Comparison of ENCODE assay signal across 23 cellular contexts in genomic region chr4:154593868-154594267, GRCh38. TPM values are rescaled to one million over a fixed set of nuclear protein-coding genes. Genes with fewer than 3 reads are reported as not detected.
A peak's percentile ranks its signal among the peaks of the same experiment; 100 is the strongest.
DNase-seq lines count a peak whose midpoint lies in the region; ATAC-seq, FAIRE-seq and TF ChIP-seq lines count a peak whose summit lies in the region.
"Had no signal": no experiment of that assay in that cellular context is flagged by ENCODE, and none has a peak within 500 bp of the region (broad histone marks: within the 10 kb centered on the region; RNA-seq: fewer than 3 reads in every experiment).

No MANE protein-coding gene starts in this region.

- intact Hi-C loops in activated naive CD4-positive, alpha-beta T cell treated with anti-CD3 and anti-CD28 coated beads for 36 hours (cut with micrococcal nuclease) = no loop called here

- H3K27ac Mint-ChIP-seq in activated naive CD4-positive, alpha-beta T cell treated with anti-CD3 and anti-CD28 coated beads for 36 hours = no peak overlapping the region
- H3K27ac Mint-ChIP-seq: CD4-positive, alpha-beta memory T cell had no signal

- no peak for TF ChIP-seq RAD21 in A549 (conservative IDR thresholded peaks at IDR 0.05 in 1 of 2, IDR thresholded peaks at IDR 0.05 in 1 of 2)

- H3K4me1 ChIP-seq in A549 = peaks cover 79% of the 10 kb centered on the region
- H3K4me1 ChIP-seq: HAP-1 had no signal

- no peak overlapping the region for H3K4me2 ChIP-seq in A549

- H3K4me3 Mint-ChIP-seq in activated naive CD4-positive, alpha-beta T cell treated with anti-CD3 and anti-CD28 coated beads for 36 hours = no peak overlapping the region
- H3K4me3 Mint-ChIP-seq: CD4-positive, alpha-beta memory T cell had no signal

- FAIRE-seq in A549 (lab: Jason Lieb, UNC) = no peak

- H3K36me3 Mint-ChIP-seq in activated naive CD4-positive, alpha-beta T cell treated with anti-CD3 and anti-CD28 coated beads for 36 hours (ENCODE audit: low read depth) = no peaks in the 10 kb centered on the region
- H3K36me3 Mint-ChIP-seq: CD4-positive, alpha-beta memory T cell had no signal

- H3K4me1 Mint-ChIP-seq in activated naive CD4-positive, alpha-beta T cell treated with anti-CD3 and anti-CD28 coated beads for 36 hours (ENCODE audit: low read depth) = no peaks in the 10 kb centered on the region
- H3K4me1 Mint-ChIP-seq: CD4-positive, alpha-beta memory T cell had no signal

- H3K27me3 Mint-ChIP-seq in activated naive CD4-positive, alpha-beta T cell treated with anti-CD3 and anti-CD28 coated beads for 36 hours (ENCODE audit: low read depth) = peaks cover 12% of the 10 kb centered on the region

- H3K9me3 Mint-ChIP-seq in activated naive CD4-positive, alpha-beta T cell treated with anti-CD3 and anti-CD28 coated beads for 36 hours = no peaks in the 10 kb centered on the region
- H3K9me3 Mint-ChIP-seq: CD4-positive, alpha-beta memory T cell had no signal

- TF ChIP-seq EP300 in A549 (IDR thresholded peaks at IDR 0.05) = no peak

- ATAC-seq in A549 (no peak), HG03571 (IDR thresholded peaks at IDR 0.05; ENCODE audit: unreplicated experiment) (no peak), HG03521 (IDR thresholded peaks at IDR 0.05; ENCODE audit: unreplicated experiment) (no peak)

- CTCF ChIA-PET in A549 (lab: Yijun Ruan, JAX) = interaction anchor here (0.7 to 3.1 kb wide), 3 partner anchors 24 to 34 kb away, joined by 3 to 12 read pairs (median 4); no protein-coding TSS in a partner anchor
- CTCF ChIA-PET in activated naive CD4-positive, alpha-beta T cell treated with anti-CD3 and anti-CD28 coated beads for 36 hours (lab: Charles Lee) = interaction anchor here (0.8 to 1.5 kb wide), 3 partner anchors 16 to 41 kb away, joined by 3 to 5 read pairs (median 3); no protein-coding TSS in a partner anchor

- DNase-seq in A549 (ENCODE audit: low read depth in 1 of 2, low spot score in 1 of 2) (no peak), anterior cingulate cortex (lab: John Stamatoyannopoulos, UW) (peak in 33 of 58 donors; percentile 0 to 80 (median 27)), inferior parietal cortex (ENCODE audit: extremely low spot score) (peak; percentile 30), pons (ENCODE audit: low spot score) (peak; percentile 94), cerebellum (ENCODE audit: low spot score) (no peak)
- no peak for DNase-seq in activated naive CD4-positive, alpha-beta T cell treated with anti-CD3 and anti-CD28 coated beads for 36 hours
- DNase-seq: CD4-positive, alpha-beta memory T cell; DMS79 treated with DMSO at 0.1 percent for 48 hours; MG63; NCI-H1092 treated with DMSO at 0.1 percent for 48 hours; NCI-H1694; NCI-H2107; NCI-H226; NCI-H69; NK-92 treated with Interleukin-12 subunit alpha and Interleukin-12 subunit beta, amount 100 ng/mL, for 24 hours; SHP77 had no signal

- no peak overlapping the region for H3K4me3 ChIP-seq in A549
- H3K4me3 ChIP-seq: HAP-1, MG63 had no signal

- no peak for TF ChIP-seq CTCF in A549 (IDR thresholded peaks at IDR 0.05)

- H3K27ac ChIP-seq in A549 = peak overlapping the region; percentile 71; a peak in 5 of 6 replicates
- H3K27ac ChIP-seq: 22Rv1 had no signal

- WGBS in A549 (ENCODE audit: missing lambda C conversion rate) = 92% methylated on average over 2 of the region's 2 CpGs

- H3K9me3 ChIP-seq in A549 = no peaks in the 10 kb centered on the region
- H3K9me3 ChIP-seq: HAP-1, MG63 had no signal

- TF ChIP-seq POLR2A in A549 (IDR thresholded peaks at IDR 0.05; ENCODE audit: low read length) = no peak

- POLR2A ChIA-PET in A549 (lab: Yijun Ruan, JAX) = no interaction called here

TF ChIP-seq in A549, 52 proteins besides CTCF, POLR2A, EP300 and RAD21:
- TF ChIP-seq HEYL (CRISPR knock-in tag; IDR thresholded peaks at IDR 0.05) (no peak), JUN (IDR thresholded peaks at IDR 0.05) (no peak), MAZ (IDR thresholded peaks at IDR 0.05; ENCODE audit: borderline replicate concordance, low read depth, low read length) (no peak), EHF (CRISPR knock-in tag; IDR thresholded peaks at IDR 0.05) (no peak), RCOR1 (IDR thresholded peaks at IDR 0.05; ENCODE audit: low read depth, low read length) (no peak), BCL3 (IDR thresholded peaks at IDR 0.05) (no peak), NPAS2 (CRISPR knock-in tag; IDR thresholded peaks at IDR 0.05; ENCODE audit: borderline replicate concordance) (no peak), ELK1 (IDR thresholded peaks at IDR 0.05; ENCODE audit: low read depth, low read length) (no peak), PHF8 (IDR thresholded peaks at IDR 0.05; ENCODE audit: borderline replicate concordance, low read depth) (no peak), POLR2AphosphoS2 (conservative IDR thresholded peaks at IDR 0.05; ENCODE audit: low read length) (no peak), ZFP36 (IDR thresholded peaks at IDR 0.05; ENCODE audit: borderline replicate concordance, partially characterized antibody) (no peak), ESRRA (IDR thresholded peaks at IDR 0.05; ENCODE audit: borderline replicate concordance, low read length) (no peak), RARB (CRISPR knock-in tag; IDR thresholded peaks at IDR 0.05) (no peak), CEBPB (IDR thresholded peaks at IDR 0.05) (no peak), MAFK (IDR thresholded peaks at IDR 0.05; ENCODE audit: partially characterized antibody) (no peak), FOSB (CRISPR knock-in tag; IDR thresholded peaks at IDR 0.05) (no peak)

RNA-seq across cellular contexts. Expression of gene FGA, which starts 3.3 kb away (rescaled TPM):
- polyA plus RNA-seq in A549 (2011; rRNA removed) = 130 and 166 TPM in 2 replicates
- 12.8 and 13.4 TPM in 2 replicates for polyA plus RNA-seq in A549 (2012; cell fraction: cytosol; rRNA removed)
- polyA plus RNA-seq in A549 (2012; cell fraction: nucleus; rRNA removed) = 9.1 and 12.6 TPM in 2 replicates
- 6.6 to 10.2 TPM (median 9.0 TPM) in 3 replicates for polyA plus RNA-seq in A549 (2017; fragmentation: RNase III; extraction: RNeasy Plus Mini Kit Qiagen cat#74134 plus additional on column Dnase treatment)
- polyA minus RNA-seq in A549 (2011; rRNA and poly(A)+ RNA removed) = 40.9 and 57.5 TPM in 2 replicates
- total RNA-seq in activated naive CD4-positive, alpha-beta T cell treated with anti-CD3 and anti-CD28 coated beads for 36 hours = not detected
- 0.45 TPM for total RNA-seq in cerebellum
- total RNA-seq: CD4-positive, alpha-beta memory T cell; G401; OCI-LY7 had no signal
- polyA plus RNA-seq: BJ; CD4-positive, alpha-beta memory T cell had no signal

RNA-seq across cellular contexts. Expression of gene FGG, which starts 18.6 kb away (rescaled TPM):
- polyA plus RNA-seq in A549 (2011; rRNA removed) = 132 and 157 TPM in 2 replicates
- 10.0 and 12.1 TPM in 2 replicates for polyA plus RNA-seq in A549 (2012; cell fraction: cytosol; rRNA removed)
- 4.1 and 4.3 TPM in 2 replicates for polyA plus RNA-seq in A549 (2012; cell fraction: nucleus; rRNA removed)
- 3.2 to 4.8 TPM (median 4.3 TPM) in 3 replicates for polyA plus RNA-seq in A549 (2017; fragmentation: RNase III; extraction: RNeasy Plus Mini Kit Qiagen cat#74134 plus additional on column Dnase treatment)
- polyA minus RNA-seq in A549 (2011; rRNA and poly(A)+ RNA removed) = 29.8 and 45.3 TPM in 2 replicates
- total RNA-seq in activated naive CD4-positive, alpha-beta T cell treated with anti-CD3 and anti-CD28 coated beads for 36 hours = not detected
- 0.64 TPM for total RNA-seq in cerebellum
- total RNA-seq: CD4-positive, alpha-beta memory T cell; G401; OCI-LY7 had no signal
- polyA plus RNA-seq: BJ; CD4-positive, alpha-beta memory T cell had no signal

RNA-seq across cellular contexts. Expression of gene FGB, which starts 31.1 kb away (rescaled TPM):
- polyA plus RNA-seq in A549 (2011; rRNA removed) (169 and 198 TPM in 2 replicates), A549 (2017; fragmentation: RNase III; extraction: RNeasy Plus Mini Kit Qiagen cat#74134 plus additional on column Dnase treatment) (7.6 to 13.8 TPM (median 7.8 TPM) in 3 replicates)
- polyA plus RNA-seq in A549 (2012; cell fraction: cytosol; rRNA removed) = 16.9 and 23.8 TPM in 2 replicates
- polyA plus RNA-seq in A549 (2012; cell fraction: nucleus; rRNA removed) = 16.8 and 20.0 TPM in 2 replicates
- 60.1 and 77.9 TPM in 2 replicates for polyA minus RNA-seq in A549 (2011; rRNA and poly(A)+ RNA removed)
- not detected for total RNA-seq in activated naive CD4-positive, alpha-beta T cell treated with anti-CD3 and anti-CD28 coated beads for 36 hours
- 0.36 TPM for total RNA-seq in cerebellum
- total RNA-seq: CD4-positive, alpha-beta memory T cell; G401; OCI-LY7 had no signal
- polyA plus RNA-seq: BJ; CD4-positive, alpha-beta memory T cell had no signal

RNA-seq across cellular contexts. Expression of gene PLRG1, which starts 43.7 kb away (rescaled TPM):
- polyA plus RNA-seq in A549 (2011; rRNA removed) (120 and 123 TPM in 2 replicates), A549 (2017; fragmentation: RNase III; extraction: RNeasy Plus Mini Kit Qiagen cat#74134 plus additional on column Dnase treatment) (50.4 to 52.0 TPM (median 50.4 TPM) in 3 replicates)
- polyA plus RNA-seq in A549 (2012; cell fraction: cytosol; rRNA removed) = 44.9 and 55.6 TPM in 2 replicates
- polyA plus RNA-seq in A549 (2012; cell fraction: nucleus; rRNA removed) = 33.0 and 41.6 TPM in 2 replicates
- polyA minus RNA-seq in A549 (2011; rRNA and poly(A)+ RNA removed) = 78.3 and 96.3 TPM in 2 replicates
- 100 to 1,000 TPM; 113 to 116 TPM for total RNA-seq in activated naive CD4-positive, alpha-beta T cell treated with anti-CD3 and anti-CD28 coated beads for 36 hours
- 76.1 TPM for total RNA-seq in cerebellum

Comparison
In these comparisons a context has a peak if more than half of its experiments do, and no peak if none do; other contexts are left out.
1. DNase-seq: peak in anterior cingulate cortex (33 of 58), inferior parietal cortex (single experiment) and pons (single experiment); none in A549 (0 of 2), activated naive CD4-positive, alpha-beta T cell treated with anti-CD3 and anti-CD28 coated beads for 36 hours (single experiment) and cerebellum (single experiment).